ENCODE assay signal across 24 cellular contexts in genomic region chr18:45849529-45849928, GRCh38. TPM values are rescaled to one million over a fixed set of nuclear protein-coding genes. Genes with fewer than 3 reads are reported as not detected.
DNase-seq lines count a peak whose midpoint lies in the region; ATAC-seq, FAIRE-seq and TF ChIP-seq lines count a peak whose summit lies in the region.
"Had no signal": no experiment of that assay in that cellular context is flagged by ENCODE, and none has a peak within 500 bp of the region (broad histone marks: within the 10 kb centered on the region; RNA-seq: fewer than 3 reads in every experiment).

No MANE protein-coding gene starts in this region.

- H3K9me3 ChIP-seq in pancreas = no peaks in the 10 kb centered on the region
- no peaks in the 10 kb centered on the region for H3K9me3 ChIP-seq in CD4-positive, alpha-beta T cell (ENCODE audit: control insufficient read depth, low read length)
- H3K9me3 ChIP-seq: A549, Peyer's patch, right lobe of liver, upper lobe of left lung had no signal

- peaks cover 22 to 27% of the 10 kb centered on the region in 2 donors for H3K4me1 Mint-ChIP-seq in natural killer cell treated with Interleukin-12 subunit alpha and Interleukin-12 subunit beta and Interleukin-15 and Interleukin-18, amount 100 ng/mL, for 72 hours (ENCODE audit: low read depth in 2 of 2)
- peaks cover 6 to 24% of the 10 kb centered on the region in 2 donors for H3K4me1 Mint-ChIP-seq in natural killer cell
- no peaks in the 10 kb centered on the region for H3K4me1 Mint-ChIP-seq in endothelial cell (ENCODE audit: unreplicated experiment)
- peaks cover 2% of the 10 kb centered on the region for H3K4me1 Mint-ChIP-seq in chondrocyte (ENCODE audit: low read depth)
- H3K4me1 Mint-ChIP-seq in CD4-positive, alpha-beta T cell (ENCODE audit: low read depth) = peaks cover 5% of the 10 kb centered on the region

- TF ChIP-seq CTCF in natural killer cell (IDR thresholded peaks at IDR 0.05) (no peak), endothelial cell (IDR thresholded peaks at IDR 0.05; ENCODE audit: unreplicated experiment) (no peak), pancreas (IDR thresholded peaks at IDR 0.05) (no peak), chondrocyte (IDR thresholded peaks at IDR 0.05) (no peak)
- no peak for TF ChIP-seq CTCF in CD4-positive, alpha-beta T cell (IDR thresholded peaks at IDR 0.05)

- peak; percentile 28 to 46 for ATAC-seq in natural killer cell treated with Interleukin-12 subunit alpha and Interleukin-12 subunit beta and Interleukin-15 and Interleukin-18, amount 100 ng/mL, for 72 hours
- ATAC-seq in natural killer cell (no peak), HG03354 (IDR thresholded peaks at IDR 0.05; ENCODE audit: poor library complexity, severe bottlenecking, unreplicated experiment) (peak; percentile 5), pancreas (no peak)
- ATAC-seq in CD4-positive, alpha-beta T cell (ENCODE audit: poor library complexity) = no peak
- ATAC-seq: T-helper 17 cell had no signal

- peaks cover 0 to 17% (median 2%) of the 10 kb centered on the region in 3 donors for H3K36me3 ChIP-seq in pancreas
- H3K36me3 ChIP-seq: neural progenitor cell had no signal

- H3K27ac ChIP-seq in pancreas = no peak overlapping the region
- H3K27ac ChIP-seq in CD4-positive, alpha-beta T cell (ENCODE audit: low read depth, low read length) = no peak overlapping the region
- H3K27ac ChIP-seq: A549, neural progenitor cell, Peyer's patch, right lobe of liver, upper lobe of left lung had no signal

- POLR2A ChIA-PET in CD4-positive, alpha-beta T cell (lab: Charles Lee) = no interaction called here

- no peaks in the 10 kb centered on the region for H3K27me3 ChIP-seq in pancreas
- H3K27me3 ChIP-seq in CD4-positive, alpha-beta T cell (ENCODE audit: control insufficient read depth, insufficient read depth, low read length) = no peaks in the 10 kb centered on the region
- H3K27me3 ChIP-seq: neural progenitor cell, Peyer's patch, right lobe of liver, upper lobe of left lung had no signal

- no peak for FAIRE-seq in pancreas (lab: Jason Lieb, UNC)
- FAIRE-seq: A549 had no signal

- no peaks in the 10 kb centered on the region for H3K9me3 Mint-ChIP-seq in natural killer cell treated with Interleukin-12 subunit alpha and Interleukin-12 subunit beta and Interleukin-15 and Interleukin-18, amount 100 ng/mL, for 72 hours
- H3K9me3 Mint-ChIP-seq in natural killer cell = no peaks in the 10 kb centered on the region
- no peaks in the 10 kb centered on the region for H3K9me3 Mint-ChIP-seq in endothelial cell (ENCODE audit: unreplicated experiment)
- H3K9me3 Mint-ChIP-seq in chondrocyte (ENCODE audit: low read depth) = no peaks in the 10 kb centered on the region
- H3K9me3 Mint-ChIP-seq in CD4-positive, alpha-beta T cell = no peaks in the 10 kb centered on the region
- H3K9me3 Mint-ChIP-seq: activated naive CD8-positive, alpha-beta T cell treated with anti-CD3 and anti-CD28 coated beads, Interleukin-2, amount 10 ng/mL, durations not matched to agents 7 days and 5 days; activated T-helper 1 cell treated with anti-CD3 and anti-CD28 coated beads, Interleukin-12 subunit alpha, Interleukin-12 subunit beta, Interleukin-2, Interleukin-4 antibody, amounts not matched to agents 30 ng/mL and 10 ng/mL and 1 ng/mL, durations not matched to agents 14 hours and 24 hours and 36 hours; neural progenitor cell had no signal

- CTCF ChIA-PET in CD4-positive, alpha-beta T cell (lab: Charles Lee) = no interaction called here

- peaks cover 6% of the 10 kb centered on the region for H3K36me3 Mint-ChIP-seq in natural killer cell treated with Interleukin-12 subunit alpha and Interleukin-12 subunit beta and Interleukin-15 and Interleukin-18, amount 100 ng/mL, for 72 hours
- peaks cover 26% of the 10 kb centered on the region for H3K36me3 Mint-ChIP-seq in natural killer cell
- peaks cover 37% of the 10 kb centered on the region for H3K36me3 Mint-ChIP-seq in endothelial cell (ENCODE audit: low read depth, unreplicated experiment)
- H3K36me3 Mint-ChIP-seq in chondrocyte (ENCODE audit: low read depth) = peaks cover 26% of the 10 kb centered on the region
- H3K36me3 Mint-ChIP-seq in CD4-positive, alpha-beta T cell (ENCODE audit: low read depth) = peaks cover 58% of the 10 kb centered on the region

- no peak overlapping the region for H3K4me3 Mint-ChIP-seq in natural killer cell treated with Interleukin-12 subunit alpha and Interleukin-12 subunit beta and Interleukin-15 and Interleukin-18, amount 100 ng/mL, for 72 hours
- H3K4me3 Mint-ChIP-seq in natural killer cell = no peak overlapping the region
- peak overlapping the region; percentile 33 for H3K4me3 Mint-ChIP-seq in endothelial cell (ENCODE audit: unreplicated experiment)
- no peak overlapping the region for H3K4me3 Mint-ChIP-seq in chondrocyte (ENCODE audit: unreplicated experiment)
- H3K4me3 Mint-ChIP-seq in CD4-positive, alpha-beta T cell = no peak overlapping the region
- H3K4me3 Mint-ChIP-seq: activated naive CD8-positive, alpha-beta T cell treated with anti-CD3 and anti-CD28 coated beads, Interleukin-2, amount 10 ng/mL, durations not matched to agents 7 days and 5 days; activated T-helper 1 cell treated with anti-CD3 and anti-CD28 coated beads, Interleukin-12 subunit alpha, Interleukin-12 subunit beta, Interleukin-2, Interleukin-4 antibody, amounts not matched to agents 30 ng/mL and 10 ng/mL and 1 ng/mL, durations not matched to agents 14 hours and 24 hours and 36 hours; neural progenitor cell; T-helper 17 cell had no signal

- WGBS in pancreas, 2 donors = 92% methylated on average over 7 of the region's 7 CpGs

- peak overlapping the region in 1 of 2 donors; percentile 79 for H3K27ac Mint-ChIP-seq in natural killer cell treated with Interleukin-12 subunit alpha and Interleukin-12 subunit beta and Interleukin-15 and Interleukin-18, amount 100 ng/mL, for 72 hours
- H3K27ac Mint-ChIP-seq in natural killer cell (peak overlapping the region in 1 of 2 donors; percentile 40), endothelial cell (ENCODE audit: unreplicated experiment) (no peak overlapping the region), chondrocyte (ENCODE audit: unreplicated experiment) (no peak overlapping the region)
- no peak overlapping the region for H3K27ac Mint-ChIP-seq in CD4-positive, alpha-beta T cell
- H3K27ac Mint-ChIP-seq: activated naive CD8-positive, alpha-beta T cell treated with anti-CD3 and anti-CD28 coated beads, Interleukin-2, amount 10 ng/mL, durations not matched to agents 7 days and 5 days; activated T-helper 1 cell treated with anti-CD3 and anti-CD28 coated beads, Interleukin-12 subunit alpha, Interleukin-12 subunit beta, Interleukin-2, Interleukin-4 antibody, amounts not matched to agents 30 ng/mL and 10 ng/mL and 1 ng/mL, durations not matched to agents 14 hours and 24 hours and 36 hours; neural progenitor cell had no signal

- H3K4me1 ChIP-seq in pancreas = no peaks in the 10 kb centered on the region
- H3K4me1 ChIP-seq: A549, Peyer's patch, upper lobe of left lung had no signal

- H3K27me3 Mint-ChIP-seq in natural killer cell treated with Interleukin-12 subunit alpha and Interleukin-12 subunit beta and Interleukin-15 and Interleukin-18, amount 100 ng/mL, for 72 hours = no peaks in the 10 kb centered on the region
- H3K27me3 Mint-ChIP-seq in natural killer cell (ENCODE audit: low read depth in 2 of 2) = no peaks in the 10 kb centered on the region
- H3K27me3 Mint-ChIP-seq in endothelial cell (ENCODE audit: unreplicated experiment) = peaks cover 1% of the 10 kb centered on the region
- no peaks in the 10 kb centered on the region for H3K27me3 Mint-ChIP-seq in chondrocyte (ENCODE audit: low read depth)
- H3K27me3 Mint-ChIP-seq in CD4-positive, alpha-beta T cell = no peaks in the 10 kb centered on the region
- H3K27me3 Mint-ChIP-seq: activated naive CD8-positive, alpha-beta T cell treated with anti-CD3 and anti-CD28 coated beads, Interleukin-2, amount 10 ng/mL, durations not matched to agents 7 days and 5 days; T-helper 17 cell had no signal

- H3K4me3 ChIP-seq in pancreas = no peak overlapping the region
- H3K4me3 ChIP-seq: A549, lung, neural progenitor cell, Peyer's patch, right lobe of liver, upper lobe of left lung had no signal

- no peak for DNase-seq in natural killer cell treated with Interleukin-12 subunit alpha and Interleukin-12 subunit beta and Interleukin-15 and Interleukin-18, amount 100 ng/mL, for 72 hours (ENCODE audit: low spot score)
- no peak for DNase-seq in natural killer cell
- no peak for DNase-seq in endothelial cell (ENCODE audit: low spot score)
- DNase-seq in pancreas = no peak
- DNase-seq in chondrocyte (ENCODE audit: low spot score) = no peak
- no peak for DNase-seq in NOMO-1 (lab: John Stamatoyannopoulos, UW; ENCODE audit: unreplicated experiment in 2 of 2)
- no peak for DNase-seq in CD4-positive, alpha-beta T cell
- DNase-seq: activated CD4-positive, alpha-beta T cell treated with anti-CD3 and anti-CD28 coated beads for 4 hours; activated naive CD8-positive, alpha-beta T cell treated with anti-CD3 and anti-CD28 coated beads, Interleukin-2, amount 10 ng/mL, durations not matched to agents 7 days and 5 days; DMS79; NCI-H1694; NCI-H510A treated with DMSO at 0.1 percent for 48 hours; NK-92 treated with Interleukin-12 subunit alpha and Interleukin-12 subunit beta, amount 100 ng/mL, for 24 hours; Peyer's patch; right lobe of liver; stimulated activated CD4-positive, alpha-beta T cell treated with anti-CD3 and anti-CD28 coated beads, Interleukin-12 subunit alpha, Interleukin-12 subunit beta, amount 100 ng/mL, for 4 hours; T-helper 17 cell; upper lobe of left lung had no signal

- intact Hi-C loops in natural killer cell (cut with micrococcal nuclease) = no loop called here
- intact Hi-C loops in pancreas (cut with DNase I) = loop anchor here in 1 of 3 donors (10.0 kb wide), 1 partner anchor 135 kb away; no protein-coding TSS in a partner anchor
- intact Hi-C loops in CD4-positive, alpha-beta T cell (cut with DNase I, micrococcal nuclease) = no loop called here

RNA-seq across cellular contexts. Expression of gene SIGLEC15, which starts 24.1 kb away (rescaled TPM):
- not detected for total RNA-seq in natural killer cell treated with Interleukin-12 subunit alpha and Interleukin-12 subunit beta and Interleukin-15 and Interleukin-18, amount 100 ng/mL, for 72 hours
- total RNA-seq in natural killer cell (not detected), endothelial cell (ENCODE audit: unreplicated experiment) (2.7 TPM), pancreas (under 1 TPM; 0.09 to 0.52 (median 0.17) TPM), chondrocyte (0.41 to 0.85 TPM (median 0.72 TPM) in 3 replicates)
- under 1 TPM; 0.34 to 0.73 TPM for polyA plus RNA-seq in pancreas
- not detected for total RNA-seq in CD4-positive, alpha-beta T cell
- total RNA-seq: activated CD8-positive, alpha-beta memory T cell treated with anti-CD3 and anti-CD28 coated beads for 36 hours; activated naive CD8-positive, alpha-beta T cell treated with anti-CD3 and anti-CD28 coated beads, Interleukin-2, amount 10 ng/mL, durations not matched to agents 7 days and 5 days; activated T-helper 1 cell treated with anti-CD3 and anti-CD28 coated beads, Interleukin-12 subunit alpha, Interleukin-12 subunit beta, Interleukin-2, Interleukin-4 antibody, amounts not matched to agents 30 ng/mL and 10 ng/mL and 1 ng/mL, durations not matched to agents 14 hours and 24 hours and 36 hours; T-helper 17 cell had no signal
- polyA plus RNA-seq: A549 had no signal

Comparison
In these comparisons a context has a peak if more than half of its experiments do, and no peak if none do; other contexts are left out.
1. ATAC-seq: peak in natural killer cell treated with Interleukin-12 subunit alpha and Interleukin-12 subunit beta and Interleukin-15 and Interleukin-18, amount 100 ng/mL, for 72 hours (2 of 2) and HG03354 (single experiment); none in natural killer cell (0 of 3), pancreas (0 of 4) and CD4-positive, alpha-beta T cell (single experiment).